ENCODE assay signal across 1 cellular context in the genomic region with DNA sequence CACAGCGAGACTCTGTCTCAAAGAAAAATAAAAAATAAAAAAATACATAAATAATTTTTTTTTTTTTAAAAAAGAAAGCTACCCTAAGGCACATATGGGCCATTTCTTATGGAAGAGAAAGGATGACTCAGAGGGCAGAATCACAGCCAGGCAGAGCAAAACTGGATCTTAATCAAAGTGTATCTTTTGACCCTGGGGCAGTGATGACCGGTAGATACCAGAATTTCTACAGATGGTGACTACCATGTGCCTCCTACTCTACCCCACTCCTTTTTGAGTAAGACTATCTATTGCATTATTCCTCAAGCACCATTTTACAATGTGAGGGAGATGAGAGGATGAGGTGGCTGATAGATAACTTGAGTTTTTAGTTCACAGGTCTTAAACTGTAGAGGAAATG.
TF ChIP-seq lines count a peak whose summit lies in the region.

No MANE protein-coding gene starts in this region.

TF ChIP-seq in IMR-90, 13 proteins besides CTCF, POLR2A, EP300 and RAD21:
- TF ChIP-seq MAZ (IDR thresholded peaks at IDR 0.05; ENCODE audit: borderline replicate concordance, low read depth, low read length) (no peak), FOS (IDR thresholded peaks at IDR 0.05; ENCODE audit: low read depth, low read length) (no peak), SMC3 (IDR thresholded peaks at IDR 0.05; ENCODE audit: low read depth, low read length) (no peak), RFX5 (IDR thresholded peaks at IDR 0.05; ENCODE audit: low read depth, low read length) (no peak)
- TF ChIP-seq, protein P1, sequence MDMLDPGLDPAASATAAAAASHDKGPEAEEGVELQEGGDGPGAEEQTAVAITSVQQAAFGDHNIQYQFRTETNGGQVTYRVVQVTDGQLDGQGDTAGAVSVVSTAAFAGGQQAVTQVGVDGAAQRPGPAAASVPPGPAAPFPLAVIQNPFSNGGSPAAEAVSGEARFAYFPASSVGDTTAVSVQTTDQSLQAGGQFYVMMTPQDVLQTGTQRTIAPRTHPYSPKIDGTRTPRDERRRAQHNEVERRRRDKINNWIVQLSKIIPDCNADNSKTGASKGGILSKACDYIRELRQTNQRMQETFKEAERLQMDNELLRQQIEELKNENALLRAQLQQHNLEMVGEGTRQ (IDR thresholded peaks at IDR 0.05; ENCODE audit: low read depth, low read length), result no peak
